ENCODE assay signal across 4 cellular contexts in genomic region chrX:52875436-52875835, GRCh38. TPM values are rescaled to one million over a fixed set of nuclear protein-coding genes. Genes with fewer than 3 reads are reported as not detected.
"Had no signal": no experiment of that assay in that cellular context is flagged by ENCODE, and none has a peak within 500 bp of the region (broad histone marks: within the 10 kb centered on the region; RNA-seq: fewer than 3 reads in every experiment).

No MANE protein-coding gene starts in this region.

RNA-seq across cellular contexts. Expression of gene XAGE3, which starts 7.6 kb away (rescaled TPM):
- total RNA-seq: LHCN-M2, M059J, MCF 10A, NCI-H460 had no signal
